Comparison of ENCODE assay signal across 8 cellular contexts in genomic region chr16:17070882-17071592, GRCh38.
DNase-seq lines count a peak whose midpoint lies in the region; ATAC-seq, FAIRE-seq and TF ChIP-seq lines count a peak whose summit lies in the region.

No MANE protein-coding gene starts in this region.

- no peak for TF ChIP-seq POLR2A in H54 (IDR thresholded peaks at IDR 0.05; ENCODE audit: low read depth, low read length)

- FAIRE-seq in H54 (lab: Jason Lieb, UNC): no peak

- DNase-seq in NCI-H1417 (lab: John Stamatoyannopoulos, UW) (peak; percentile 35 to 89 (median 71)), retina (peak; percentile 26), cerebellar nuclear complex (lab: John Stamatoyannopoulos, UW) (no peak), H54 (ENCODE audit: insufficient read length, low spot score) (no peak)
- DNase-seq in activated CD4-positive, CD25-positive, alpha-beta regulatory T cell treated with anti-CD3 and anti-CD28 coated beads, Interleukin-2, amount 50 U/mL, for 16 hours (ENCODE audit: low read depth, low spot score): peak; percentile 51
- peak; percentile 86 for DNase-seq in central memory CD4-positive, alpha-beta T cell

- ATAC-seq in GM18502 (IDR thresholded peaks at IDR 0.05; ENCODE audit: poor library complexity, unreplicated experiment) (peak; percentile 72), HG02610 (IDR thresholded peaks at IDR 0.05; ENCODE audit: unreplicated experiment) (peak; percentile 58)

Comparison
In these comparisons a context has a peak if more than half of its experiments do, and no peak if none do; other contexts are left out.
1. DNase-seq: peak in NCI-H1417 (3 of 3), activated CD4-positive, CD25-positive, alpha-beta regulatory T cell treated with anti-CD3 and anti-CD28 coated beads, Interleukin-2, amount 50 U/mL, for 16 hours (single experiment), central memory CD4-positive, alpha-beta T cell (single experiment) and retina (single experiment); none in cerebellar nuclear complex (0 of 2) and H54 (single experiment).